Comparison of ENCODE assay signal across 17 cellular contexts in genomic region chr5:111427762-111428161, GRCh38.
DNase-seq lines count a peak whose midpoint lies in the region; ATAC-seq and TF ChIP-seq lines count a peak whose summit lies in the region.
"Had no signal": no experiment of that assay in that cellular context is flagged by ENCODE, and none has a peak within 500 bp of the region (broad histone marks: within the 10 kb centered on the region; RNA-seq: fewer than 3 reads in every experiment).

No MANE protein-coding gene starts in this region.

- WGBS in mesendoderm (ENCODE audit: extremely low coverage, insufficient coverage, low lambda C conversion rate), result no CpG with 5 or more reads among the region's 5 CpGs

- no peak overlapping the region for H3K4me3 ChIP-seq in mesendoderm (ENCODE audit: low read length)
- no peak overlapping the region for H3K4me3 ChIP-seq in upper lobe of right lung
- H3K4me3 ChIP-seq: BLaER1 treated with 17β-estradiol and CSF1 and Interleukin-3, amounts not matched to agents 10 nM and 100 nM; GM23248; SJSA1 had no signal

- H3K79me2 ChIP-seq in mesendoderm (ENCODE audit: control insufficient read depth, insufficient read depth, low read length), result no peaks in the 10 kb centered on the region

- TF ChIP-seq CTCF in CD4-positive, alpha-beta T cell (IDR thresholded peaks at IDR 0.05), result no peak
- peak; percentile 7 for TF ChIP-seq CTCF in GM12873 (IDR thresholded peaks at IDR 0.05; ENCODE audit: insufficient read depth, low read depth, low read length, missing control alignments)
- TF ChIP-seq CTCF in upper lobe of right lung (IDR thresholded peaks at IDR 0.05), result no peak

- H2BK120ac ChIP-seq in mesendoderm (ENCODE audit: low read depth, low read length), result no peak overlapping the region

- no peak overlapping the region for H2AK5ac ChIP-seq in mesendoderm (ENCODE audit: low read length)

- intact Hi-C loops in CD4-positive, alpha-beta T cell (cut with DNase I, micrococcal nuclease), result no loop called here
- intact Hi-C loops in upper lobe of right lung (cut with DNase I), result no loop called here

- no peak overlapping the region for H3K56ac ChIP-seq in mesendoderm (ENCODE audit: low read length)

- H3K9me3 ChIP-seq in CD4-positive, alpha-beta T cell (ENCODE audit: control insufficient read depth, low read length), result no peaks in the 10 kb centered on the region
- H3K9me3 ChIP-seq in T-helper 17 cell (ENCODE audit: control insufficient read depth, low read length, poor library complexity, severe bottlenecking), result no peaks in the 10 kb centered on the region
- no peaks in the 10 kb centered on the region for H3K9me3 ChIP-seq in upper lobe of right lung
- H3K9me3 ChIP-seq: BLaER1 treated with 17β-estradiol and CSF1 and Interleukin-3, amounts not matched to agents 10 nM and 100 nM; SJSA1 had no signal

- no peaks in the 10 kb centered on the region for H3K27me3 Mint-ChIP-seq in CD4-positive, alpha-beta T cell
- H3K27me3 Mint-ChIP-seq in T-helper 17 cell, result no peaks in the 10 kb centered on the region
- H3K27me3 Mint-ChIP-seq: CD8-positive, alpha-beta memory T cell had no signal

- no peak overlapping the region for H3K27ac ChIP-seq in CD4-positive, alpha-beta T cell (ENCODE audit: low read depth, low read length)
- H3K27ac ChIP-seq in mesendoderm (ENCODE audit: low read depth, low read length) (no peak overlapping the region), upper lobe of right lung (no peak overlapping the region)
- H3K27ac ChIP-seq: BLaER1 treated with 17β-estradiol and CSF1 and Interleukin-3, amounts not matched to agents 10 nM and 100 nM; GM23248; SJSA1 had no signal

- H2BK5ac ChIP-seq in mesendoderm (ENCODE audit: low read length), result no peak overlapping the region

- H3K36me3 ChIP-seq in mesendoderm (ENCODE audit: control insufficient read depth, insufficient read depth, low read length), result no peaks in the 10 kb centered on the region
- no peaks in the 10 kb centered on the region for H3K36me3 ChIP-seq in upper lobe of right lung
- H3K36me3 ChIP-seq: BLaER1 treated with 17β-estradiol and CSF1 and Interleukin-3, amounts not matched to agents 10 nM and 100 nM; SJSA1 had no signal

- no peak overlapping the region for H3K4me2 ChIP-seq in mesendoderm (ENCODE audit: low read length)
- H3K4me2 ChIP-seq: BLaER1 treated with 17β-estradiol and CSF1 and Interleukin-3, amounts not matched to agents 10 nM and 100 nM had no signal

- no peak overlapping the region for H3K23ac ChIP-seq in mesendoderm (ENCODE audit: low read length)

- H4K8ac ChIP-seq in mesendoderm (ENCODE audit: low read depth, low read length), result no peak overlapping the region

- H3K79me1 ChIP-seq in mesendoderm (ENCODE audit: low read length), result no peaks in the 10 kb centered on the region

- H4K5ac ChIP-seq in mesendoderm (ENCODE audit: low read length), result no peak overlapping the region

- peaks cover 88% of the 10 kb centered on the region for H3K36me3 Mint-ChIP-seq in CD4-positive, alpha-beta T cell (ENCODE audit: low read depth)
- H3K36me3 Mint-ChIP-seq in T-helper 17 cell (ENCODE audit: low read depth), result no peaks in the 10 kb centered on the region

- POLR2A ChIA-PET in CD4-positive, alpha-beta T cell (lab: Charles Lee), result interaction anchor here (0.7 kb wide), 1 partner anchor 28 kb away, joined by 3 read pairs; no protein-coding TSS in a partner anchor

- H3K18ac ChIP-seq in mesendoderm (ENCODE audit: low read length), result no peak overlapping the region

- H3K27me3 ChIP-seq in CD4-positive, alpha-beta T cell (ENCODE audit: control insufficient read depth, insufficient read depth, low read length), result no peaks in the 10 kb centered on the region
- no peaks in the 10 kb centered on the region for H3K27me3 ChIP-seq in mesendoderm (ENCODE audit: insufficient read depth, low read length, poor library complexity)
- no peaks in the 10 kb centered on the region for H3K27me3 ChIP-seq in upper lobe of right lung
- H3K27me3 ChIP-seq: BLaER1 treated with 17β-estradiol and CSF1 and Interleukin-3, amounts not matched to agents 10 nM and 100 nM; SJSA1 had no signal

- no peak for DNase-seq in CD4-positive, alpha-beta T cell
- no peak for DNase-seq in T-helper 17 cell
- peak; percentile 35 for DNase-seq in mesendoderm
- no peak for DNase-seq in D341Med (ENCODE audit: low spot score)
- DNase-seq in SIG-M5 treated with dmso at 0.1 percent for 504 hours (lab: John Stamatoyannopoulos, UW; ENCODE audit: unreplicated experiment), result no peak
- DNase-seq in midbrain (lab: John Stamatoyannopoulos, UW), result no peak
- no peak for DNase-seq in upper lobe of right lung
- DNase-seq: CD8-positive, alpha-beta memory T cell; GM23248; KG1; NCI-H1417; NCI-H1930; NCI-H226; NCI-H524 had no signal

- no peak overlapping the region for H3K9ac ChIP-seq in mesendoderm (ENCODE audit: low read length)
- H3K9ac ChIP-seq: BLaER1 treated with 17β-estradiol and CSF1 and Interleukin-3, amounts not matched to agents 10 nM and 100 nM; GM23248 had no signal

- peaks cover 56% of the 10 kb centered on the region for H3K4me1 Mint-ChIP-seq in CD4-positive, alpha-beta T cell (ENCODE audit: low read depth)
- peaks cover 23% of the 10 kb centered on the region for H3K4me1 Mint-ChIP-seq in T-helper 17 cell

- CTCF ChIA-PET in CD4-positive, alpha-beta T cell (lab: Charles Lee), result no interaction called here

- H3K27ac Mint-ChIP-seq in CD4-positive, alpha-beta T cell, result peak overlapping the region; percentile 38
- peak overlapping the region; percentile 5 for H3K27ac Mint-ChIP-seq in T-helper 17 cell

- H3K4ac ChIP-seq in mesendoderm (ENCODE audit: low read depth, low read length), result no peak overlapping the region

- H3K4me3 Mint-ChIP-seq in CD4-positive, alpha-beta T cell, result no peak overlapping the region
- H3K4me3 Mint-ChIP-seq in T-helper 17 cell, result no peak overlapping the region
- H3K4me3 Mint-ChIP-seq: CD8-positive, alpha-beta memory T cell had no signal

- no peak overlapping the region for H2BK15ac ChIP-seq in mesendoderm (replicated peaks; ENCODE audit: low read depth)

- no peak for ATAC-seq in CD4-positive, alpha-beta T cell (ENCODE audit: poor library complexity)
- no peak for ATAC-seq in T-helper 17 cell
- ATAC-seq in upper lobe of right lung, result no peak

- H3K9me3 Mint-ChIP-seq in CD4-positive, alpha-beta T cell, result peaks cover 4% of the 10 kb centered on the region

- no peaks in the 10 kb centered on the region for H3K4me1 ChIP-seq in mesendoderm (ENCODE audit: control insufficient read depth, low read depth, low read length)
- H3K4me1 ChIP-seq in upper lobe of right lung, result no peaks in the 10 kb centered on the region
- H3K4me1 ChIP-seq: BLaER1 treated with 17β-estradiol and CSF1 and Interleukin-3, amounts not matched to agents 10 nM and 100 nM; SJSA1 had no signal
